ENCODE assay signal across 11 cellular contexts in genomic region chr7:132542895-132543294, GRCh38. TPM values are rescaled to one million over a fixed set of nuclear protein-coding genes. Genes with fewer than 3 reads are reported as not detected.
"Had no signal": no experiment of that assay in that cellular context is flagged by ENCODE, and none has a peak within 500 bp of the region (broad histone marks: within the 10 kb centered on the region; RNA-seq: fewer than 3 reads in every experiment).

No MANE protein-coding gene starts in this region.

- ATAC-seq: GM23338, HepG2 had no signal

- FAIRE-seq: H1, H54, HepG2 had no signal

- H3K27ac ChIP-seq: HL-60, KMS-11 had no signal

- H3K4me3 ChIP-seq: GM23338 had no signal

- DNase-seq: H9, HCEC 1CT, HFFc6, KBM-7 had no signal

- H3K4me2 ChIP-seq: GM23338, KMS-11 had no signal

- H2AFZ ChIP-seq: GM23338 had no signal

- H3K9ac ChIP-seq: KMS-11 had no signal

RNA-seq across cellular contexts. Expression of gene PLXNA4, which starts 33.4 kb away (rescaled TPM):
- polyA plus RNA-seq: IgD-negative memory B cell had no signal
